ENCODE assay signal across 21 cellular contexts in genomic region chr6:71642793-71643192, GRCh38.
DNase-seq lines count a peak whose midpoint lies in the region; ATAC-seq, FAIRE-seq and TF ChIP-seq lines count a peak whose summit lies in the region.
"Had no signal": no experiment of that assay in that cellular context is flagged by ENCODE, and none has a peak within 500 bp of the region (broad histone marks: within the 10 kb centered on the region; RNA-seq: fewer than 3 reads in every experiment).

No MANE protein-coding gene starts in this region.

- H3K27ac ChIP-seq in GM23338 (ENCODE audit: low read depth) (no peak overlapping the region), IMR-90 (ENCODE audit: insufficient read depth, low read length) (no peak overlapping the region), H1 (ENCODE audit: low read depth, low read length) (no peak overlapping the region)
- no peak overlapping the region for H3K27ac ChIP-seq in CD4-positive, alpha-beta T cell (ENCODE audit: low read depth, low read length)
- H3K27ac ChIP-seq: BLaER1 had no signal

- dilution Hi-C loops in IMR-90 (cut with HindIII; ENCODE audit: low sequenced_read_pairs, unreplicated experiment) = no loop called here

- H3K18ac ChIP-seq in IMR-90 (ENCODE audit: low read depth, low read length) (no peak overlapping the region), H1 (ENCODE audit: extremely low read depth, low read length) (no peak overlapping the region)

- intact Hi-C loops in IMR-90 (cut with micrococcal nuclease) = no loop called here
- intact Hi-C loops in CD4-positive, alpha-beta T cell (cut with DNase I, micrococcal nuclease) = no loop called here

- TF ChIP-seq POLR2A in IMR-90 (IDR thresholded peaks at IDR 0.05; ENCODE audit: low read depth, low read length) (no peak), H1 (IDR thresholded peaks at IDR 0.05; ENCODE audit: control extremely low read depth in 1 of 2, low read depth in 2 of 2, low read length in 2 of 2) (no peak)

- H3K23ac ChIP-seq in IMR-90 (ENCODE audit: low read depth, low read length) (no peak overlapping the region), H1 (ENCODE audit: insufficient read length) (no peak overlapping the region)

- H3K9ac ChIP-seq in IMR-90 (ENCODE audit: low read depth, low read length) = no peak overlapping the region
- no peak overlapping the region for H3K9ac ChIP-seq in H1 (replicated peaks in 1 of 4; ENCODE audit: extremely low read depth in 1 of 4, low read depth in 3 of 4, low read length in 3 of 4)
- H3K9ac ChIP-seq: BLaER1 had no signal

- H3K4ac ChIP-seq in IMR-90 (ENCODE audit: low read depth, low read length) = no peak overlapping the region
- no peak overlapping the region for H3K4ac ChIP-seq in H1 (replicated peaks; ENCODE audit: insufficient read length, low read depth, low read length)

- no peak for TF ChIP-seq EP300 in H1 (IDR thresholded peaks at IDR 0.05; ENCODE audit: borderline replicate concordance in 1 of 2, low read depth in 2 of 2, low read length in 2 of 2)

- no peak overlapping the region for H2AK5ac ChIP-seq in IMR-90 (ENCODE audit: low read depth, low read length)
- H2AK5ac ChIP-seq in H1 (ENCODE audit: low read depth, low read length) = no peak overlapping the region

- no CpG with 5 or more reads among the region's 4 CpGs for WGBS in IMR-90 (ENCODE audit: extremely low coverage in 2 of 2, insufficient read length in 1 of 2), 2 experiments
- WGBS in H1 (ENCODE audit: extremely low coverage in 1 of 2, insufficient coverage in 1 of 2, insufficient read length in 1 of 2, insufficient replicate concordance in 2 of 2, low coverage in 1 of 2, low lambda C conversion rate in 2 of 2, missing lambda C conversion rate in 1 of 2), 2 experiments = 88% methylated on average over 4 of the region's 4 CpGs; no CpG with 5 or more reads in 1 of the 2 experiments

- H3K9me3 Mint-ChIP-seq in GM23338 = no peaks in the 10 kb centered on the region
- peaks cover 13% of the 10 kb centered on the region for H3K9me3 Mint-ChIP-seq in CD4-positive, alpha-beta T cell

- no peak overlapping the region for H2BK5ac ChIP-seq in IMR-90 (ENCODE audit: low read depth, low read length, poor library complexity, severe bottlenecking)
- H2BK5ac ChIP-seq in H1 (ENCODE audit: low read depth, low read length) = no peak overlapping the region

- H3K4me3 Mint-ChIP-seq in GM23338 = no peak overlapping the region
- no peak overlapping the region for H3K4me3 Mint-ChIP-seq in CD4-positive, alpha-beta T cell
- H3K4me3 Mint-ChIP-seq: CD14-positive monocyte; CD4-positive, CD25-positive, alpha-beta regulatory T cell; CD8-positive, alpha-beta T cell had no signal

- BruUV-seq in IMR-90 (replicated peaks; lab: Mats Ljungman, UMichigan) = no TSS peak

- no peaks in the 10 kb centered on the region for H3K79me2 ChIP-seq in GM23338 (replicated peaks; ENCODE audit: insufficient read depth)
- no peaks in the 10 kb centered on the region for H3K79me2 ChIP-seq in H1 (ENCODE audit: control insufficient read depth in 1 of 2, insufficient read depth in 2 of 2, low read length in 2 of 2)

- H3K4me1 ChIP-seq in GM23338 (ENCODE audit: insufficient read depth) (no peaks in the 10 kb centered on the region), IMR-90 (ENCODE audit: control insufficient read depth, insufficient read depth, low read length) (no peaks in the 10 kb centered on the region), H1 (replicated peaks in 1 of 4; ENCODE audit: control insufficient read depth in 3 of 4, insufficient read depth in 4 of 4, low read length in 3 of 4) (no peaks in the 10 kb centered on the region)
- H3K4me1 ChIP-seq: BE2C, BLaER1, Caco-2 had no signal

- H2BK15ac ChIP-seq in IMR-90 (ENCODE audit: low read depth, low read length) (no peak overlapping the region), H1 (ENCODE audit: low read length) (no peak overlapping the region)

- no peaks in the 10 kb centered on the region for H3K79me1 ChIP-seq in IMR-90 (ENCODE audit: low read depth in 1 of 2, low read length in 2 of 2)
- H3K79me1 ChIP-seq in H1 (ENCODE audit: low read depth, low read length) = no peaks in the 10 kb centered on the region

- CTCF ChIA-PET in IMR-90 (lab: Yijun Ruan, JAX) = interaction anchor here (0.6 kb wide), 1 partner anchor 527 kb away, joined by 3 read pairs; no protein-coding TSS in a partner anchor
- CTCF ChIA-PET in H1 (lab: Charles Lee; ENCODE audit: partially characterized antibody) = no interaction called here
- CTCF ChIA-PET in CD4-positive, alpha-beta T cell (lab: Charles Lee) = no interaction called here

- TF ChIP-seq RAD21 in IMR-90 (IDR thresholded peaks at IDR 0.05; ENCODE audit: low read length) (no peak), H1 (IDR thresholded peaks at IDR 0.05 in 1 of 2, conservative IDR thresholded peaks at IDR 0.05 in 1 of 2; ENCODE audit: low read depth in 2 of 2, low read length in 2 of 2) (no peak)

- H3K27ac Mint-ChIP-seq in GM23338 = no peak overlapping the region
- no peak overlapping the region for H3K27ac Mint-ChIP-seq in CD4-positive, alpha-beta T cell
- H3K27ac Mint-ChIP-seq: CD14-positive monocyte; CD4-positive, CD25-positive, alpha-beta regulatory T cell; CD8-positive, alpha-beta T cell had no signal

- H4K91ac ChIP-seq in IMR-90 (ENCODE audit: insufficient read depth, low read depth, low read length) (no peak overlapping the region), H1 (replicated peaks; ENCODE audit: insufficient read length, low read length) (no peak overlapping the region)

- H2AFZ ChIP-seq in GM23338 (peak overlapping the region; percentile 86; the same call in 1 of the 2 replicates), IMR-90 (replicated peaks; ENCODE audit: low read length, poor library complexity) (no peak overlapping the region), H1 (ENCODE audit: low read length) (no peak overlapping the region)

- H4K20me1 ChIP-seq in GM23338 (replicated peaks; ENCODE audit: insufficient read depth) (no peaks in the 10 kb centered on the region), IMR-90 (ENCODE audit: insufficient read depth, low read length) (no peaks in the 10 kb centered on the region), H1 (replicated peaks in 1 of 2; ENCODE audit: control insufficient read depth in 1 of 2, insufficient read depth in 2 of 2, low read length in 2 of 2) (no peaks in the 10 kb centered on the region)
- H4K20me1 ChIP-seq: BLaER1 had no signal

- H4K8ac ChIP-seq in IMR-90 (ENCODE audit: low read depth in 2 of 2, low read length in 2 of 2) = no peak overlapping the region
- no peak overlapping the region for H4K8ac ChIP-seq in H1 (ENCODE audit: extremely low read depth, insufficient read depth, low read length)

- H3K27me3 ChIP-seq in GM23338 (ENCODE audit: insufficient read depth) (no peaks in the 10 kb centered on the region), IMR-90 (ENCODE audit: control insufficient read depth, insufficient read depth, low read length) (no peaks in the 10 kb centered on the region), H1 (replicated peaks in 1 of 4; ENCODE audit: control insufficient read depth in 3 of 4, extremely low read depth in 1 of 4, insufficient read depth in 3 of 4, low read length in 3 of 4) (peaks cover 0 to 1% (median 0%) of the 10 kb centered on the region in 4 experiments; a peak in 1 of 7 replicates)
- H3K27me3 ChIP-seq in CD4-positive, alpha-beta T cell (ENCODE audit: control insufficient read depth, insufficient read depth, low read length) = no peaks in the 10 kb centered on the region
- H3K27me3 ChIP-seq: BE2C, BLaER1 had no signal

- no peak overlapping the region for H4K5ac ChIP-seq in IMR-90 (ENCODE audit: low read depth, low read length)
- H4K5ac ChIP-seq in H1 (ENCODE audit: insufficient read length, low read depth, low read length) = no peak overlapping the region

- no peak overlapping the region for H2AK9ac ChIP-seq in IMR-90 (replicated peaks; ENCODE audit: low read depth, low read length, poor library complexity)

- H3K4me3 ChIP-seq in GM23338 = no peak overlapping the region
- H3K4me3 ChIP-seq in IMR-90 (ENCODE audit: insufficient read depth, low read depth, low read length) = no peak overlapping the region
- no peak overlapping the region for H3K4me3 ChIP-seq in H1 (ENCODE audit: extremely low read depth in 1 of 4, insufficient read depth in 2 of 4, low read depth in 3 of 4, low read length in 4 of 4)
- H3K4me3 ChIP-seq: BLaER1 had no signal

- no peak overlapping the region for H3K14ac ChIP-seq in IMR-90 (replicated peaks; ENCODE audit: low read depth, low read length)
- no peak overlapping the region for H3K14ac ChIP-seq in H1 (ENCODE audit: insufficient read length)

- DNase-seq in GM23338 (ENCODE audit: low spot score) (no peak), IMR-90 (no peak), H1 (ENCODE audit: low read depth in 1 of 2, low spot score in 2 of 2) (no peak), islet precursor cell (no peak)
- DNase-seq in CD4-positive, alpha-beta T cell = no peak
- DNase-seq: 8988T; ACHN; BE2C; C1 segment of cervical spinal cord; Caco-2; Calu3; CD4-positive, CD25-positive, alpha-beta regulatory T cell; CD8-positive, alpha-beta T cell; DMS79 treated with DMSO at 0.1 percent for 48 hours; GF-D8 had no signal

- H3K9me2 ChIP-seq in GM23338 (ENCODE audit: insufficient read depth) = peaks cover 3% of the 10 kb centered on the region; the same call in 1 of the 2 replicates

- H3F3A ChIP-seq in GM23338 (replicated peaks; ENCODE audit: low read depth) = no peaks in the 10 kb centered on the region

- no peaks in the 10 kb centered on the region for H3K36me3 Mint-ChIP-seq in GM23338 (ENCODE audit: low read depth)
- no peaks in the 10 kb centered on the region for H3K36me3 Mint-ChIP-seq in CD4-positive, alpha-beta T cell (ENCODE audit: low read depth)
- H3K36me3 Mint-ChIP-seq: CD14-positive monocyte; CD4-positive, CD25-positive, alpha-beta regulatory T cell; CD8-positive, alpha-beta T cell had no signal

- H3K9me1 ChIP-seq in IMR-90 (ENCODE audit: insufficient read depth, low read length) = no peaks in the 10 kb centered on the region

- in situ Hi-C loops in IMR-90 (cut with MboI; ENCODE audit: low sequenced_read_pairs) = no loop called here

- no peak overlapping the region for H3K56ac ChIP-seq in IMR-90 (ENCODE audit: extremely low read depth, insufficient read depth, low read length)
- no peak overlapping the region for H3K56ac ChIP-seq in H1 (replicated peaks; ENCODE audit: insufficient read length, low read depth, low read length)

- H2BK20ac ChIP-seq in IMR-90 (ENCODE audit: low read depth, low read length) = no peak overlapping the region
- H2BK20ac ChIP-seq in H1 (ENCODE audit: low read length) = no peak overlapping the region

- FAIRE-seq in H1 (lab: Jason Lieb, UNC) = no peak
- FAIRE-seq: D721Med, G401.6, GM12891 had no signal

- no peaks in the 10 kb centered on the region for H3K4me1 Mint-ChIP-seq in GM23338
- no peaks in the 10 kb centered on the region for H3K4me1 Mint-ChIP-seq in CD4-positive, alpha-beta T cell (ENCODE audit: low read depth)
- H3K4me1 Mint-ChIP-seq: CD14-positive monocyte; CD4-positive, CD25-positive, alpha-beta regulatory T cell had no signal

- H3K4me2 ChIP-seq in GM23338 (no peak overlapping the region), IMR-90 (ENCODE audit: low read depth, low read length) (no peak overlapping the region), H1 (ENCODE audit: insufficient read depth in 1 of 2, low read depth in 2 of 2, low read length in 2 of 2) (no peak overlapping the region)
- H3K4me2 ChIP-seq: BLaER1 had no signal

- POLR2A ChIA-PET in IMR-90 (lab: Charles Lee; ENCODE audit: unreplicated experiment) = no interaction called here
- POLR2A ChIA-PET in H1 (lab: Charles Lee; ENCODE audit: partially characterized antibody) = no interaction called here
- POLR2A ChIA-PET in CD4-positive, alpha-beta T cell (lab: Charles Lee) = no interaction called here

- H3K9me3 ChIP-seq in IMR-90 (ENCODE audit: control insufficient read depth, insufficient read depth, low read length) (no peaks in the 10 kb centered on the region), H1 (ENCODE audit: insufficient read depth in 2 of 2, low read depth in 1 of 2, low read length in 1 of 2) (no peaks in the 10 kb centered on the region)
- no peaks in the 10 kb centered on the region for H3K9me3 ChIP-seq in CD4-positive, alpha-beta T cell (ENCODE audit: control insufficient read depth, low read length)
- H3K9me3 ChIP-seq: BE2C, BLaER1, Caco-2 had no signal

- no peak overlapping the region for H2BK12ac ChIP-seq in H1 (ENCODE audit: low read depth, low read length)

- TF ChIP-seq CTCF in GM23338 (conservative IDR thresholded peaks at IDR 0.05; ENCODE audit: low read depth in 2 of 2) (no peak), IMR-90 (conservative IDR thresholded peaks at IDR 0.05; ENCODE audit: low read depth, low read length) (no peak), H1 (IDR thresholded peaks at IDR 0.05; ENCODE audit: control extremely low read depth in 1 of 3, insufficient read depth in 1 of 3, low read depth in 1 of 3, low read length in 3 of 3) (no peak)
- TF ChIP-seq CTCF in CD4-positive, alpha-beta T cell (IDR thresholded peaks at IDR 0.05) = no peak

- H2BK120ac ChIP-seq in IMR-90 (ENCODE audit: low read depth, low read length) (no peak overlapping the region), H1 (replicated peaks; ENCODE audit: low read depth, low read length) (no peak overlapping the region)

- no peaks in the 10 kb centered on the region for H3K23me2 ChIP-seq in H1 (ENCODE audit: low read depth, low read length)

- no peaks in the 10 kb centered on the region for H3K27me3 Mint-ChIP-seq in GM23338 (ENCODE audit: insufficient read depth, low read depth, poor library complexity)
- H3K27me3 Mint-ChIP-seq in CD4-positive, alpha-beta T cell = no peaks in the 10 kb centered on the region
- H3K27me3 Mint-ChIP-seq: CD4-positive, CD25-positive, alpha-beta regulatory T cell had no signal

- H3K36me3 ChIP-seq in GM23338 (ENCODE audit: insufficient read depth) = no peaks in the 10 kb centered on the region
- no peaks in the 10 kb centered on the region for H3K36me3 ChIP-seq in IMR-90 (ENCODE audit: control insufficient read depth, insufficient read depth, low read length)
- H3K36me3 ChIP-seq in H1 (ENCODE audit: control insufficient read depth in 2 of 4, insufficient read depth in 4 of 4, low read length in 3 of 4) = no peaks in the 10 kb centered on the region
- H3K36me3 ChIP-seq: BE2C, BLaER1 had no signal

- no peak for ATAC-seq in GM23338
- ATAC-seq in IMR-90 (ENCODE audit: low read depth) = no peak
- no peak for ATAC-seq in HG02973 (IDR thresholded peaks at IDR 0.05; ENCODE audit: unreplicated experiment)
- no peak for ATAC-seq in CD4-positive, alpha-beta T cell (ENCODE audit: poor library complexity)
- ATAC-seq: CD8-positive, alpha-beta T cell had no signal
